Comparison of ENCODE assay signal across 8 cellular contexts in genomic region chr12:120224304-120225199, GRCh38. TPM values are rescaled to one million over a fixed set of nuclear protein-coding genes. Genes with fewer than 3 reads are reported as not detected.
A peak's percentile ranks its signal among the peaks of the same experiment; 100 is the strongest.
DNase-seq lines count a peak whose midpoint lies in the region; ATAC-seq, FAIRE-seq and TF ChIP-seq lines count a peak whose summit lies in the region.

No MANE protein-coding gene starts in this region.

- ATAC-seq in CD4-positive, CD25-positive, alpha-beta regulatory T cell (ENCODE audit: low read depth in 2 of 2): no peak
- ATAC-seq in naive B cell (ENCODE audit: low read depth in 2 of 2): peak; percentile 43 to 50
- ATAC-seq in HG03442 (IDR thresholded peaks at IDR 0.05; ENCODE audit: unreplicated experiment): no peak
- ATAC-seq in right lobe of liver: no peak
- ATAC-seq in GM21390 (IDR thresholded peaks at IDR 0.05; ENCODE audit: unreplicated experiment): no peak

- H3K4me3 ChIP-seq in CD4-positive, CD25-positive, alpha-beta regulatory T cell (ENCODE audit: low read depth, low read length): no peak overlapping the region
- H3K4me3 ChIP-seq in choroid plexus epithelial cell (ENCODE audit: low read depth, low read length) (no peak overlapping the region), right lobe of liver (no peak overlapping the region)

- H3K27me3 ChIP-seq in CD4-positive, CD25-positive, alpha-beta regulatory T cell (ENCODE audit: control insufficient read depth, insufficient read depth, low read length): no peaks in the 10 kb centered on the region
- no peaks in the 10 kb centered on the region for H3K27me3 ChIP-seq in right lobe of liver

- peak overlapping the region in 1 of 4 donors; percentile 7 for H3K4me3 Mint-ChIP-seq in CD4-positive, CD25-positive, alpha-beta regulatory T cell
- peak overlapping the region in 4 of 8 donors; percentile 36 to 76 (median 56) for H3K4me3 Mint-ChIP-seq in naive B cell

- no peaks in the 10 kb centered on the region for H3K27me3 Mint-ChIP-seq in CD4-positive, CD25-positive, alpha-beta regulatory T cell
- peaks cover 29 to 40% (median 31%) of the 10 kb centered on the region in 3 donors for H3K27me3 Mint-ChIP-seq in naive B cell

- no peaks in the 10 kb centered on the region for H3K9me3 ChIP-seq in CD4-positive, CD25-positive, alpha-beta regulatory T cell (ENCODE audit: control insufficient read depth in 2 of 2, low read length in 2 of 2)
- no peaks in the 10 kb centered on the region for H3K9me3 ChIP-seq in right lobe of liver

- peaks cover 6 to 45% (median 18%) of the 10 kb centered on the region in 4 donors for H3K4me1 Mint-ChIP-seq in CD4-positive, CD25-positive, alpha-beta regulatory T cell
- peaks cover 30 to 32% (median 31%) of the 10 kb centered on the region in 3 donors for H3K4me1 Mint-ChIP-seq in naive B cell

- no peaks in the 10 kb centered on the region for H3K9me3 Mint-ChIP-seq in CD4-positive, CD25-positive, alpha-beta regulatory T cell
- no peaks in the 10 kb centered on the region for H3K9me3 Mint-ChIP-seq in naive B cell

- DNase-seq in CD4-positive, CD25-positive, alpha-beta regulatory T cell: no peak
- DNase-seq in NCI-H2029 (lab: John Stamatoyannopoulos, UW) (peak; percentile 64), choroid plexus epithelial cell (ENCODE audit: low read depth) (peak; percentile 39), naive B cell (peak; percentile 23), D721Med (ENCODE audit: insufficient read length, low spot score) (no peak), right lobe of liver (no peak)

- no peak overlapping the region for H3K27ac ChIP-seq in CD4-positive, CD25-positive, alpha-beta regulatory T cell (ENCODE audit: insufficient read depth, low read length, poor library complexity, severe bottlenecking)
- no peak overlapping the region for H3K27ac ChIP-seq in right lobe of liver

- no peak for FAIRE-seq in D721Med (lab: Jason Lieb, UNC)

- H3K36me3 ChIP-seq in CD4-positive, CD25-positive, alpha-beta regulatory T cell (ENCODE audit: control insufficient read depth, insufficient read depth, low read length): peaks cover 54% of the 10 kb centered on the region
- peaks cover 0 to 22% (median 11%) of the 10 kb centered on the region in 4 donors for H3K36me3 ChIP-seq in right lobe of liver

- peak overlapping the region in 2 of 3 donors; percentile 43 to 55 for H3K27ac Mint-ChIP-seq in CD4-positive, CD25-positive, alpha-beta regulatory T cell
- peak overlapping the region in 1 of 6 donors; percentile 38 for H3K27ac Mint-ChIP-seq in naive B cell

- TF ChIP-seq CTCF in choroid plexus epithelial cell (conservative IDR thresholded peaks at IDR 0.05; ENCODE audit: low read depth, low read length) (no peak), D721Med (IDR thresholded peaks at IDR 0.05; ENCODE audit: insufficient read depth, missing control alignments) (no peak), right lobe of liver (IDR thresholded peaks at IDR 0.05) (no peak)

- intact Hi-C loops in right lobe of liver (cut with DNase I): loop anchor here (5.0 kb wide), 2 partner anchors 38 to 43 kb away; partner anchors contain the start of gene PXN (in 1 of the 2)

- no peak for TF ChIP-seq POLR2A in right lobe of liver (IDR thresholded peaks at IDR 0.05)

- peaks cover 38% of the 10 kb centered on the region for H3K4me1 ChIP-seq in CD4-positive, CD25-positive, alpha-beta regulatory T cell (ENCODE audit: control insufficient read depth, insufficient read depth, low read length, poor library complexity, severe bottlenecking)
- peaks cover 0 to 42% (median 18%) of the 10 kb centered on the region in 4 donors for H3K4me1 ChIP-seq in right lobe of liver

- WGBS in right lobe of liver (ENCODE audit: insufficient coverage, low coverage, low lambda C conversion rate, missing lambda C conversion rate): no CpG with 5 or more reads among the region's 25 CpGs

- H3K36me3 Mint-ChIP-seq in CD4-positive, CD25-positive, alpha-beta regulatory T cell: peaks cover 7% of the 10 kb centered on the region
- no peaks in the 10 kb centered on the region for H3K36me3 Mint-ChIP-seq in naive B cell

RNA-seq across cellular contexts. Expression of gene RPLP0, which starts 23.6 kb away (rescaled TPM):
- 1,127 TPM for total RNA-seq in CD4-positive, CD25-positive, alpha-beta regulatory T cell
- 1,000 to 10,000 TPM in 3 of 4 donors, 100 to 1,000 TPM in 1; 998 to 1,871 (median 1,438) TPM for polyA plus RNA-seq in CD4-positive, CD25-positive, alpha-beta regulatory T cell
- polyA plus RNA-seq in naive B cell (ENCODE audit: low read depth in 6 of 6): 1,000 to 10,000 TPM; 1,332 to 2,325 (median 1,674) TPM
- 1,000 to 10,000 TPM in 2 of 6 experiments, 100 to 1,000 TPM in 4; 549 to 1,070 (median 665) TPM for total RNA-seq in right lobe of liver

RNA-seq across cellular contexts. Expression of gene GCN1, which starts 30.0 kb away (rescaled TPM):
- 115 TPM for total RNA-seq in CD4-positive, CD25-positive, alpha-beta regulatory T cell
- polyA plus RNA-seq in CD4-positive, CD25-positive, alpha-beta regulatory T cell: 10 to 100 TPM; 17.0 to 27.5 (median 20.9) TPM
- 10 to 100 TPM; 11.1 to 23.9 (median 18.7) TPM for polyA plus RNA-seq in naive B cell (ENCODE audit: low read depth in 6 of 6)
- total RNA-seq in right lobe of liver: 10 to 100 TPM; 29.9 to 62.8 (median 39.4) TPM

RNA-seq across cellular contexts. Expression of gene PXN, which starts 41.0 kb away (rescaled TPM):
- total RNA-seq in CD4-positive, CD25-positive, alpha-beta regulatory T cell: 205 TPM
- 10 to 100 TPM; 64.3 to 89.5 (median 73.5) TPM for polyA plus RNA-seq in CD4-positive, CD25-positive, alpha-beta regulatory T cell
- 1 to 10 TPM in 5 of 6 donors, under 1 TPM in 1; 0.95 to 6.0 (median 3.7) TPM for polyA plus RNA-seq in naive B cell (ENCODE audit: low read depth in 6 of 6)
- 10 to 100 TPM; 15.1 to 32.6 (median 24.1) TPM for total RNA-seq in right lobe of liver

Comparison
In these comparisons a context has a peak if more than half of its experiments do, and no peak if none do; other contexts are left out.
1. ATAC-seq: peak in naive B cell (2 of 2); none in CD4-positive, CD25-positive, alpha-beta regulatory T cell (0 of 2), HG03442 (single experiment), right lobe of liver (0 of 4) and GM21390 (single experiment).
2. DNase-seq: peak in NCI-H2029 (single experiment), choroid plexus epithelial cell (single experiment) and naive B cell (single experiment); none in CD4-positive, CD25-positive, alpha-beta regulatory T cell (0 of 3), D721Med (single experiment) and right lobe of liver (0 of 3).